In the genomic region with DNA sequence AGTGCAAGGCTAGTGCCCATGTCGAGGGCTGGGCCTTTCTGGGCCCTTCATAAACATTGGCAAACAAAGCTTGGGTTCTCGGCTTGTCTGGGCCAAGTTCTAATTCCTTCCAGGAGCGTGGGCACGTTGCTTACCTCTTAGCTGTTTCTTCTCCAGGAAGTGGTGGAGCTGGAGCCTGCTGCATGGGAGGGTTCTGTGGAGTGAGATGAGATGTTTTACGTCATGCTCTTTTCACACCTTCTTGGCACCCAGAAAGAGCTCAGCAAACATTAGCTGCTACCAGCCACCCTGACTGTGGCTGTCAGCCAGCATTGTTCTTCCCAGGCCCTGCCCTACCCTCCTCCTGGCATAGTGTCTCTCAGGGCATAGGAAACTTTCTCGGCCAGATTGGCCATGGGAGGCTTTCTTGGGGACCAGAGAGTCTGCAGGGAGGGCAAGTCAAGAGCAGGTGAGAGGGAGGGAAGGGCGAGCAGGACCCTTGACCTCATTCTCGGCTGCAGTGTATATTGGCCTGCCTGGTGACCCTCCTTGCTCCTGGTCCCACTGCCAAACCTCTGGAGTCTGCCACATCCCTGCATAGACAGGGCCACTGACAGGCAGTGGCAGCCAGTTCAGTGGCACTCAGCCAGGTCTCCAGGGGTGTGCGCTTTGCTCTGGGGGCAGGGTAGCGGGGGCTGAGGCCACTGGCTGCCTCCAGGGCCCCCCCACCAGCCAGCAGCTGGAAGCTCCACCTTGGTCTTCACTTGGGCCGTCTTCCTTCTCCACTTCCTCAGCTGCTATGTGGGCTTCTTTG, we compare ENCODE assay signal across 9 cellular contexts.
DNase-seq lines count a peak whose midpoint lies in the region; ATAC-seq, FAIRE-seq and TF ChIP-seq lines count a peak whose summit lies in the region.
"Had no signal": no experiment of that assay in that cellular context is flagged by ENCODE, and none has a peak within 500 bp of the region (broad histone marks: within the 10 kb centered on the region; RNA-seq: fewer than 3 reads in every experiment).

No MANE protein-coding gene starts in this region.

- no peaks in the 10 kb centered on the region for H3K79me2 ChIP-seq in DND-41 (ENCODE audit: insufficient read depth, low read length)

- no peak overlapping the region for H3K4me2 ChIP-seq in DND-41 (ENCODE audit: insufficient read depth, low read length)

- no peak for TF ChIP-seq CTCF in DND-41 (IDR thresholded peaks at IDR 0.05; ENCODE audit: borderline replicate concordance, extremely low read depth, low read length, poor library complexity, severe bottlenecking)
- TF ChIP-seq CTCF in D721Med (IDR thresholded peaks at IDR 0.05; ENCODE audit: insufficient read depth, missing control alignments) = no peak

- peak overlapping the region; percentile 43; the same call in 1 of the 2 replicates for H3K27ac ChIP-seq in DND-41 (ENCODE audit: low read length)
- peak overlapping the region; percentile 75 for H3K27ac ChIP-seq in epithelial cell of prostate

- ATAC-seq in DND-41 (ENCODE audit: insufficient read depth, low read depth) (no peak), GM21528 (IDR thresholded peaks at IDR 0.05; ENCODE audit: low FRiP score, unreplicated experiment) (no peak), HG03521 (IDR thresholded peaks at IDR 0.05; ENCODE audit: unreplicated experiment) (no peak)

- peaks cover 92% of the 10 kb centered on the region for H3K36me3 ChIP-seq in DND-41 (ENCODE audit: insufficient read depth, low read length)

- FAIRE-seq in D721Med (lab: Jason Lieb, UNC) = no peak
- FAIRE-seq: islet of Langerhans had no signal

- DNase-seq in DND-41 = no peak
- peak; percentile 86 for DNase-seq in NCI-H460 (ENCODE audit: extremely low read depth, low read depth)
- DNase-seq in epithelial cell of prostate (ENCODE audit: low read depth, low spot score) = peak; percentile 97
- peak; percentile 33 for DNase-seq in occipital lobe (lab: John Stamatoyannopoulos, UW)
- DNase-seq in D721Med (ENCODE audit: insufficient read length, low spot score) = no peak
- no peak for DNase-seq in GF-D8 (lab: John Stamatoyannopoulos, UW)

- H3K4me3 ChIP-seq in DND-41 (ENCODE audit: low read depth in 1 of 2, low read length in 2 of 2) = no peak overlapping the region

- H4K20me1 ChIP-seq in DND-41 (ENCODE audit: insufficient read depth, low read length) = peaks cover 34% of the 10 kb centered on the region

- H3K9ac ChIP-seq in DND-41 (ENCODE audit: low read depth, low read length) = no peak overlapping the region

- H3K9me3 ChIP-seq in DND-41 (ENCODE audit: insufficient read depth, low read length, severe bottlenecking) = no peaks in the 10 kb centered on the region

- H2AFZ ChIP-seq in DND-41 (ENCODE audit: low read depth, low read length) = no peak overlapping the region

- no peaks in the 10 kb centered on the region for H3K4me1 ChIP-seq in DND-41 (ENCODE audit: insufficient read depth, low read length)

- H3K27me3 ChIP-seq in DND-41 (ENCODE audit: insufficient read depth, low read length, poor library complexity) = no peaks in the 10 kb centered on the region

Comparison
In these comparisons a context has a peak if more than half of its experiments do, and no peak if none do; other contexts are left out.
1. DNase-seq: peak in NCI-H460 (single experiment), epithelial cell of prostate (single experiment) and occipital lobe (single experiment); none in DND-41 (single experiment), D721Med (single experiment) and GF-D8 (single experiment).